ENCODE assay signal across 24 cellular contexts in genomic region chr19:42571136-42571535, GRCh38. TPM values are rescaled to one million over a fixed set of nuclear protein-coding genes. Genes with fewer than 3 reads are reported as not detected.
"Had no signal": no experiment of that assay in that cellular context is flagged by ENCODE, and none has a peak within 500 bp of the region (broad histone marks: within the 10 kb centered on the region; RNA-seq: fewer than 3 reads in every experiment).

No MANE protein-coding gene starts in this region.

- H3K36me3 ChIP-seq: MG63, SJSA1 had no signal

- FAIRE-seq: HepG2, RCC 7860 had no signal

- DNase-seq: IMR-90, Karpas-422, KG1, MG63, NCI-H1092, NCI-H1105 treated with DMSO at 0.1 percent for 48 hours, NCI-H1417 treated with DMSO at 0.1 percent for 48 hours, NCI-H187, NCI-H2029, NCI-H2081 treated with DMSO at 0.1 percent for 48 hours, NCI-H2171, NCI-H226, NCI-H446, NCI-H510A, NCI-H524 treated with DMSO at 0.1 percent for 48 hours, NCI-H69, NCI-H774, Right ventricle myocardium superior, RPMI8226, SIG-M5 had no signal

- H3K4me1 ChIP-seq: SJSA1 had no signal

- ATAC-seq: HepG2 had no signal

- H3K27ac ChIP-seq: SJSA1, SK-N-MC had no signal

- H3K9me3 ChIP-seq: MG63, SJSA1 had no signal

- H3K4me3 ChIP-seq: MG63, SJSA1, SK-N-MC had no signal

RNA-seq across cellular contexts. Expression of gene CEACAM8, which starts 23.6 kb away (rescaled TPM):
- polyA plus RNA-seq: HepG2, IMR-90 had no signal

RNA-seq across cellular contexts. Expression of gene CEACAM1, which starts 42.9 kb away (rescaled TPM):
- polyA plus RNA-seq: IMR-90 had no signal
